11 cellular contexts compared by ENCODE assay signal in the genomic region with DNA sequence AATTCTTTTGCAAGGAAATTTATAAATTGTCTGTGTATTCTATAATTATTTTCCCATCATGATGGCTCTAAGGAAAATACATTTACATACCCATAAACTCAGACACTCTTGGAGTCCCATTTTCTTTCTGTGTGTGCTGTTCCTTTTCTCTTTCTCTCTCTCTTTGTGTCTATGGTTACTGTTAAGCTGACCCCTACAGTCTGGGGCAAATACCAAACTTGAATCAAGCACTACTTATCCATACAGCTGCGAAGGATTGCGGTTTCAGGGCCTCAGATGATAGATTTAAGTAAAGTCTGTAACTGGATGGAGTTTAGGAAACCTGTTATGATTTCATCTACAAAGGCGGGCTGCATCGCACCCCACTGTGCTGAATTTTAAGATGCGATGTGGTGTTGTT.
A peak's percentile ranks its signal among the peaks of the same experiment; 100 is the strongest.
DNase-seq lines count a peak whose midpoint lies in the region; ATAC-seq and TF ChIP-seq lines count a peak whose summit lies in the region.
"Had no signal": no experiment of that assay in that cellular context is flagged by ENCODE, and none has a peak within 500 bp of the region (broad histone marks: within the 10 kb centered on the region; RNA-seq: fewer than 3 reads in every experiment).

No MANE protein-coding gene starts in this region.

- no peak for TF ChIP-seq POLR2A in heart left ventricle (IDR thresholded peaks at IDR 0.05)

- peaks cover 0 to 15% (median 0%) of the 10 kb centered on the region in 9 donors for H3K27me3 ChIP-seq in heart left ventricle
- H3K27me3 ChIP-seq in mucosa of rectum (ENCODE audit: control insufficient read depth in 2 of 2, insufficient read depth in 2 of 2, low read length in 2 of 2), result no peaks in the 10 kb centered on the region
- no peaks in the 10 kb centered on the region for H3K27me3 ChIP-seq in aorta (ENCODE audit: control insufficient read depth in 1 of 2, insufficient read depth in 2 of 2, low read length in 1 of 2)
- H3K27me3 ChIP-seq: Peyer's patch had no signal

- H3K9ac ChIP-seq in mucosa of rectum (ENCODE audit: low read depth in 1 of 2, low read length in 2 of 2), result peak overlapping the region in 1 of 2 donors; percentile 95

- TF ChIP-seq CTCF in heart left ventricle (IDR thresholded peaks at IDR 0.05) (no peak), coronary artery (IDR thresholded peaks at IDR 0.05) (no peak)

- intact Hi-C loops in heart left ventricle (cut with DNase I), result loop anchor here in 3 of 10 donors (10.0 kb wide), 1 partner anchor 60 kb away; no protein-coding TSS in a partner anchor
- intact Hi-C loops in cardiac septum (cut with DNase I), result loop anchor here (5.0 to 10.0 kb wide), 3 partner anchors 60 to 360 kb away; a partner anchor contains a TSS
- intact Hi-C loops in aorta (cut with DNase I), result loop anchor here (5.0 to 10.0 kb wide), 3 partner anchors 58 to 160 kb away; no protein-coding TSS in a partner anchor

- H3K27ac ChIP-seq in heart left ventricle (peak overlapping the region in 11 of 12 donors; percentile 18 to 86 (median 75)), coronary artery (peak overlapping the region; percentile 67 to 96), mucosa of rectum (ENCODE audit: low read depth in 2 of 2, low read length in 2 of 2) (peak overlapping the region; percentile 87 to 98), aorta (ENCODE audit: low read depth in 1 of 2, low read length in 2 of 2) (peak overlapping the region; percentile 85 to 92)
- H3K27ac ChIP-seq: foreskin keratinocyte had no signal

- WGBS in heart left ventricle, 4 donors, result 52 to 63% (median 58%) methylated on average over 5 of the region's 5 CpGs
- 23 to 27% methylated on average over 5 of the region's 5 CpGs for WGBS in aorta, 2 donors

- H3K36me3 ChIP-seq in heart left ventricle (no peaks in the 10 kb centered on the region), mucosa of rectum (ENCODE audit: control insufficient read depth in 2 of 2, insufficient read depth in 2 of 2, low read length in 2 of 2) (peaks cover 0 to 2% of the 10 kb centered on the region in 2 donors), aorta (ENCODE audit: control insufficient read depth in 1 of 2, insufficient read depth in 2 of 2, low read length in 1 of 2) (no peaks in the 10 kb centered on the region)
- H3K36me3 ChIP-seq: Peyer's patch had no signal

- H3K9me3 ChIP-seq in heart left ventricle (no peaks in the 10 kb centered on the region), mucosa of rectum (ENCODE audit: control insufficient read depth in 2 of 2, low read length in 2 of 2) (no peaks in the 10 kb centered on the region), aorta (ENCODE audit: control insufficient read depth, low read length) (no peaks in the 10 kb centered on the region)
- H3K9me3 ChIP-seq: Peyer's patch had no signal

- H3K4me1 ChIP-seq in heart left ventricle (peaks cover 0 to 39% (median 11%) of the 10 kb centered on the region in 12 donors), mucosa of rectum (ENCODE audit: control insufficient read depth in 2 of 2, insufficient read depth in 2 of 2, low read length in 2 of 2) (peaks cover 24 to 37% of the 10 kb centered on the region in 2 donors), aorta (ENCODE audit: control insufficient read depth in 1 of 2, insufficient read depth in 2 of 2, low read length in 2 of 2) (peaks cover 0 to 6% of the 10 kb centered on the region in 2 donors)
- H3K4me1 ChIP-seq: foreskin keratinocyte had no signal

- DNase-seq in heart left ventricle (no peak), cardiac septum (ENCODE audit: low spot score) (no peak), coronary artery (ENCODE audit: low spot score) (no peak), aorta (no peak)
- no peak for DNase-seq in activated T-cell treated with anti-CD3 and anti-CD28 coated beads, Interleukin-2, amount 50 U/mL, for 1 hour
- DNase-seq: NCI-H1048 had no signal

- ATAC-seq in heart left ventricle (peak in 1 of 4 donors; percentile 17), aorta (ENCODE audit: low FRiP score) (no peak), GM18907 (IDR thresholded peaks at IDR 0.05; ENCODE audit: unreplicated experiment) (no peak)
- ATAC-seq in activated CD4-positive, CD25-positive, alpha-beta regulatory T cell treated with anti-CD3 and anti-CD28 coated beads, Interleukin-2, amount 50 U/mL, for 24 hours, result no peak

- H3K4me3 ChIP-seq in heart left ventricle (peak overlapping the region in 8 of 12 donors; percentile 45 to 62 (median 54)), coronary artery (peak overlapping the region; percentile 75), mucosa of rectum (ENCODE audit: low read length in 2 of 2) (peak overlapping the region in 1 of 2 donors; percentile 84), aorta (ENCODE audit: low read length in 2 of 2) (peak overlapping the region; percentile 76 to 81)
